In genomic region chr11:111452817-111453607, GRCh38 we compare ENCODE assay signal across 29 cellular contexts. TPM values are rescaled to one million over a fixed set of nuclear protein-coding genes. Genes with fewer than 3 reads are reported as not detected.
"Had no signal": no experiment of that assay in that cellular context is flagged by ENCODE, and none has a peak within 500 bp of the region (broad histone marks: within the 10 kb centered on the region; RNA-seq: fewer than 3 reads in every experiment).

No MANE protein-coding gene starts in this region.

- H3K27me3 ChIP-seq: MG63 had no signal

- H3K4me2 ChIP-seq: KMS-11 had no signal

- DNase-seq: activated CD4-positive, alpha-beta T cell treated with anti-CD3 and anti-CD28 coated beads for 48 hours; activated CD4-positive, alpha-beta T cell treated with anti-CD3 and anti-CD28 coated beads, Interleukin-2, amount 50 U/mL, for 4 hours; activated CD4-positive, CD25-positive, alpha-beta regulatory T cell treated with anti-CD3 and anti-CD28 coated beads, Interleukin-2, amount 50 U/mL, for 72 hours; activated CD8-positive, alpha-beta T cell treated with anti-CD3 and anti-CD28 coated beads, Interleukin-2, amount 10 ng/mL, durations not matched to agents 7 days and 5 days; activated effector memory CD4-positive, alpha-beta T cell treated with anti-CD3 and anti-CD28 coated beads, Interleukin-2, amount 50 U/mL, for 16 hours; activated naive CD4-positive, alpha-beta T cell treated with anti-CD3 and anti-CD28 coated beads for 36 hours; activated naive CD8-positive, alpha-beta T cell treated with anti-CD3 and anti-CD28 coated beads, Interleukin-2, amount 10 ng/mL, durations not matched to agents 7 days and 5 days; activated T-cell treated with anti-CD3 and anti-CD28 coated beads, Interleukin-2, amount 50 U/mL, for 4 hours; adrenal gland; cerebellar nuclear complex; MG63; MV-4-11; NCI-H1092 treated with DMSO at 0.1 percent for 48 hours; NCI-H1417 treated with DMSO at 0.1 percent for 48 hours; NCI-H1694 treated with DMSO at 0.1 percent for 48 hours; NCI-H2029 treated with DMSO at 0.1 percent for 48 hours; NCI-H345; NCI-H510A; NCI-H526 treated with DMSO at 0.1 percent for 48 hours; NCI-H82; OCI-M1; RPMI8226; T-helper 9 cell had no signal

- H3K4me1 ChIP-seq: adrenal gland had no signal

- ATAC-seq: activated CD8-positive, alpha-beta T cell treated with anti-CD3 and anti-CD28 coated beads, Interleukin-2, amount 10 ng/mL, durations not matched to agents 7 days and 5 days; activated T-cell treated with anti-CD3 and anti-CD28 coated beads, Interleukin-2, amount 50 U/mL, for 4 hours; Panc1; Right ventricle myocardium inferior; WTC11 had no signal

- H3K4me3 ChIP-seq: adrenal gland, MG63, SK-N-MC had no signal

- H3K27ac ChIP-seq: adrenal gland, KMS-11, SK-N-MC had no signal

- H3K36me3 ChIP-seq: adrenal gland, MG63 had no signal

- H3K9me3 ChIP-seq: adrenal gland, MG63 had no signal

RNA-seq across cellular contexts. Expression of gene BTG4, which starts 59.2 kb away (rescaled TPM):
- total RNA-seq: activated CD8-positive, alpha-beta T cell treated with anti-CD3 and anti-CD28 coated beads, Interleukin-2, amount 10 ng/mL, durations not matched to agents 7 days and 5 days; activated naive CD4-positive, alpha-beta T cell treated with anti-CD3 and anti-CD28 coated beads for 36 hours; adrenal gland; cardiac septum; Right ventricle myocardium inferior; WTC11 had no signal
